ENCODE assay signal across 10 cellular contexts in genomic region chr17:48840441-48840840, GRCh38. TPM values are rescaled to one million over a fixed set of nuclear protein-coding genes. Genes with fewer than 3 reads are reported as not detected.
DNase-seq lines count a peak whose midpoint lies in the region; ATAC-seq, FAIRE-seq and TF ChIP-seq lines count a peak whose summit lies in the region.
"Had no signal": no experiment of that assay in that cellular context is flagged by ENCODE, and none has a peak within 500 bp of the region (broad histone marks: within the 10 kb centered on the region; RNA-seq: fewer than 3 reads in every experiment).

No MANE protein-coding gene starts in this region.

- 47% methylated on average over 3 of the region's 3 CpGs for WGBS in prostate gland

- peaks cover 32 to 75% (median 53%) of the 10 kb centered on the region in 4 donors for H3K4me1 Mint-ChIP-seq in CD4-positive, CD25-positive, alpha-beta regulatory T cell

- H3K9ac ChIP-seq in OCI-LY3 (ENCODE audit: low read length) (no peak overlapping the region), endothelial cell of umbilical vein (replicated peaks; ENCODE audit: extremely low read depth, insufficient read depth, low read length) (peak overlapping the region; percentile 75)

- no TSS peak for BruUV-seq in endothelial cell of umbilical vein (replicated peaks; lab: Mats Ljungman, UMichigan)

- peak overlapping the region; percentile 89 for H3K4me2 ChIP-seq in OCI-LY3 (ENCODE audit: low read length)
- peak overlapping the region; percentile 98 for H3K4me2 ChIP-seq in endothelial cell of umbilical vein (ENCODE audit: insufficient read depth, low read length)

- ATAC-seq in CD4-positive, CD25-positive, alpha-beta regulatory T cell (ENCODE audit: low read depth in 2 of 2), result no peak
- ATAC-seq in HG02938 (IDR thresholded peaks at IDR 0.05; ENCODE audit: unreplicated experiment) (no peak), HG03565 (IDR thresholded peaks at IDR 0.05; ENCODE audit: unreplicated experiment) (no peak)

- no peaks in the 10 kb centered on the region for H3K27me3 Mint-ChIP-seq in CD4-positive, CD25-positive, alpha-beta regulatory T cell

- peak overlapping the region; percentile 84 for H3K27ac ChIP-seq in CD4-positive, CD25-positive, alpha-beta regulatory T cell (ENCODE audit: insufficient read depth, low read length, poor library complexity, severe bottlenecking)
- peak overlapping the region; percentile 74; the same call in 1 of the 2 replicates for H3K27ac ChIP-seq in OCI-LY3 (ENCODE audit: low read length)
- H3K27ac ChIP-seq in endothelial cell of umbilical vein (ENCODE audit: insufficient read depth, low read depth, low read length), result peak overlapping the region; percentile 60
- peak overlapping the region; percentile 85 for H3K27ac ChIP-seq in prostate gland

- H3K9me3 ChIP-seq in CD4-positive, CD25-positive, alpha-beta regulatory T cell (ENCODE audit: control insufficient read depth in 2 of 2, low read length in 2 of 2), result no peaks in the 10 kb centered on the region
- H3K9me3 ChIP-seq in OCI-LY3 (ENCODE audit: insufficient read depth, low read length) (no peaks in the 10 kb centered on the region), endothelial cell of umbilical vein (replicated peaks; ENCODE audit: control insufficient read depth, insufficient read depth, low read length) (no peaks in the 10 kb centered on the region), prostate gland (no peaks in the 10 kb centered on the region)

- peaks cover 14% of the 10 kb centered on the region for H3K36me3 Mint-ChIP-seq in CD4-positive, CD25-positive, alpha-beta regulatory T cell

- POLR2A ChIA-PET in endothelial cell of umbilical vein (lab: Charles Lee), result no interaction called here

- dilution Hi-C loops in endothelial cell of umbilical vein (cut with MboI; ENCODE audit: extremely low pct_ligation_motif_present, low sequenced_read_pairs), result no loop called here

- no peak for DNase-seq in CD4-positive, CD25-positive, alpha-beta regulatory T cell
- no peak for DNase-seq in endothelial cell of umbilical vein (ENCODE audit: low read depth, low spot score)
- DNase-seq in prostate gland (ENCODE audit: low spot score), result no peak
- no peak for DNase-seq in GM19240 (ENCODE audit: insufficient read length, low spot score)
- no peak for DNase-seq in D341Med (ENCODE audit: low spot score)
- DNase-seq: NCI-H187 treated with DMSO at 0.1 percent for 48 hours had no signal

- peaks cover 6% of the 10 kb centered on the region; the same call in 1 of the 2 replicates for H3K79me2 ChIP-seq in OCI-LY3 (ENCODE audit: low read length)
- peaks cover 5% of the 10 kb centered on the region for H3K79me2 ChIP-seq in endothelial cell of umbilical vein (ENCODE audit: control insufficient read depth, insufficient read depth, low read length)

- peak overlapping the region; percentile 76 to 96 (median 88) for H3K27ac Mint-ChIP-seq in CD4-positive, CD25-positive, alpha-beta regulatory T cell

- peak overlapping the region; percentile 58 to 85 (median 74) for H3K4me3 Mint-ChIP-seq in CD4-positive, CD25-positive, alpha-beta regulatory T cell

- peak overlapping the region; percentile 89 for H3K4me3 ChIP-seq in CD4-positive, CD25-positive, alpha-beta regulatory T cell (ENCODE audit: low read depth, low read length)
- H3K4me3 ChIP-seq in OCI-LY3 (ENCODE audit: low read length), result no peak overlapping the region
- H3K4me3 ChIP-seq in endothelial cell of umbilical vein (replicated peaks in 1 of 3; ENCODE audit: insufficient read depth in 1 of 3, low read depth in 1 of 3, low read length in 3 of 3), result peak overlapping the region in 1 of 3 experiments; percentile 75
- H3K4me3 ChIP-seq in prostate gland, result no peak overlapping the region

- CTCF ChIA-PET in endothelial cell of umbilical vein (lab: Charles Lee), result interaction anchor here (1.2 to 2.9 kb wide), 5 partner anchors 23 to 116 kb away, joined by 3 to 12 read pairs (median 7); partner anchors contain the start of gene TTLL6

- H4K20me1 ChIP-seq in OCI-LY3 (ENCODE audit: insufficient read depth, low read length), result peaks cover 7% of the 10 kb centered on the region; the same call in 1 of the 2 replicates
- no peaks in the 10 kb centered on the region for H4K20me1 ChIP-seq in endothelial cell of umbilical vein (replicated peaks; ENCODE audit: control insufficient read depth, extremely low read depth, insufficient read depth, low read length)

- no peak for FAIRE-seq in endothelial cell of umbilical vein (lab: Jason Lieb, UNC)

- TF ChIP-seq POLR2A in endothelial cell of umbilical vein (IDR thresholded peaks at IDR 0.05; ENCODE audit: low read depth, low read length), result no peak
- TF ChIP-seq POLR2A in prostate gland (IDR thresholded peaks at IDR 0.05), result no peak

- H2AFZ ChIP-seq in OCI-LY3 (ENCODE audit: low read depth, low read length) (no peak overlapping the region), endothelial cell of umbilical vein (ENCODE audit: low read depth, low read length) (peak overlapping the region; percentile 56)

- no peaks in the 10 kb centered on the region for H3K9me3 Mint-ChIP-seq in CD4-positive, CD25-positive, alpha-beta regulatory T cell

- H3K36me3 ChIP-seq in CD4-positive, CD25-positive, alpha-beta regulatory T cell (ENCODE audit: control insufficient read depth, insufficient read depth, low read length), result peaks cover 15% of the 10 kb centered on the region
- H3K36me3 ChIP-seq in OCI-LY3 (replicated peaks; ENCODE audit: low read depth, low read length), result peaks cover 11% of the 10 kb centered on the region
- peaks cover 0 to 2% of the 10 kb centered on the region in 2 experiments for H3K36me3 ChIP-seq in endothelial cell of umbilical vein (ENCODE audit: control insufficient read depth in 2 of 2, extremely low read depth in 1 of 2, insufficient read depth in 2 of 2, low read length in 2 of 2)
- no peaks in the 10 kb centered on the region for H3K36me3 ChIP-seq in prostate gland

- intact Hi-C loops in endothelial cell of umbilical vein (cut with micrococcal nuclease) (no loop called here), prostate gland (cut with DNase I) (no loop called here)

- no peaks in the 10 kb centered on the region for H3K27me3 ChIP-seq in CD4-positive, CD25-positive, alpha-beta regulatory T cell (ENCODE audit: control insufficient read depth, insufficient read depth, low read length)
- no peaks in the 10 kb centered on the region for H3K27me3 ChIP-seq in OCI-LY3 (ENCODE audit: low read depth, low read length)
- no peaks in the 10 kb centered on the region for H3K27me3 ChIP-seq in endothelial cell of umbilical vein (ENCODE audit: control insufficient read depth in 2 of 2, insufficient read depth in 2 of 2, low read length in 2 of 2)
- H3K27me3 ChIP-seq in prostate gland (replicated peaks; ENCODE audit: insufficient read depth), result no peaks in the 10 kb centered on the region

- no peaks in the 10 kb centered on the region for H3K9me1 ChIP-seq in endothelial cell of umbilical vein (replicated peaks; ENCODE audit: control insufficient read depth, extremely low read depth, insufficient read depth, low read length)

- TF ChIP-seq CTCF in OCI-LY3 (IDR thresholded peaks at IDR 0.05; ENCODE audit: low read depth, low read length) (no peak), endothelial cell of umbilical vein (IDR thresholded peaks at IDR 0.05; ENCODE audit: extremely low read depth in 1 of 2, insufficient read depth in 1 of 2, low read depth in 1 of 2, low read length in 2 of 2) (no peak), prostate gland (IDR thresholded peaks at IDR 0.05) (no peak)

- H3K4me1 ChIP-seq in CD4-positive, CD25-positive, alpha-beta regulatory T cell (ENCODE audit: control insufficient read depth, insufficient read depth, low read length, poor library complexity, severe bottlenecking), result peaks cover 63% of the 10 kb centered on the region
- H3K4me1 ChIP-seq in OCI-LY3 (ENCODE audit: low read length), result peaks cover 54% of the 10 kb centered on the region
- H3K4me1 ChIP-seq in endothelial cell of umbilical vein (ENCODE audit: control insufficient read depth, extremely low read depth, insufficient read depth, low read length), result peaks cover 18% of the 10 kb centered on the region
- H3K4me1 ChIP-seq in prostate gland (replicated peaks), result no peaks in the 10 kb centered on the region

RNA-seq across cellular contexts. Expression of gene CALCOCO2, which starts 9.6 kb away (rescaled TPM):
- total RNA-seq in CD4-positive, CD25-positive, alpha-beta regulatory T cell, result 226 TPM
- polyA plus RNA-seq in CD4-positive, CD25-positive, alpha-beta regulatory T cell, result 100 to 1,000 TPM; 179 to 240 (median 203) TPM
- 52.1 and 64.9 TPM in 2 replicates for total RNA-seq in endothelial cell of umbilical vein
- polyA plus RNA-seq in endothelial cell of umbilical vein, result 20.6 and 22.0 TPM in 2 replicates
- 27.5 and 28.6 TPM in 2 replicates for polyA plus RNA-seq in endothelial cell of umbilical vein (2011; cell fraction: cytosol; rRNA removed)
- 41.7 and 53.4 TPM in 2 replicates for polyA plus RNA-seq in endothelial cell of umbilical vein (2011; cell fraction: nucleus; rRNA removed)
- polyA plus RNA-seq in endothelial cell of umbilical vein (2012), result 70.8 and 79.8 TPM in 2 replicates
- 83.3 and 99.1 TPM in 2 replicates for polyA minus RNA-seq in endothelial cell of umbilical vein
- polyA minus RNA-seq in endothelial cell of umbilical vein (2011; cell fraction: cytosol; rRNA and poly(A)+ RNA removed), result 16.2 TPM
- 26.9 and 52.9 TPM in 2 replicates for polyA minus RNA-seq in endothelial cell of umbilical vein (2011; cell fraction: nucleus; rRNA and poly(A)+ RNA removed)
- total RNA-seq in prostate gland, result 10 to 100 TPM; 60.1 to 78.8 TPM

RNA-seq across cellular contexts. Expression of gene TTLL6, which starts 23.4 kb away (rescaled TPM):
- not detected for total RNA-seq in CD4-positive, CD25-positive, alpha-beta regulatory T cell
- polyA plus RNA-seq in CD4-positive, CD25-positive, alpha-beta regulatory T cell, result not detected
- not detected in 2 replicates for total RNA-seq in endothelial cell of umbilical vein
- polyA plus RNA-seq in endothelial cell of umbilical vein, result not detected in 2 replicates
- polyA plus RNA-seq in endothelial cell of umbilical vein (2011; cell fraction: cytosol; rRNA removed), result not detected in 2 replicates
- not detected in 2 replicates for polyA plus RNA-seq in endothelial cell of umbilical vein (2011; cell fraction: nucleus; rRNA removed)
- not detected in 2 replicates for polyA plus RNA-seq in endothelial cell of umbilical vein (2012)
- polyA minus RNA-seq in endothelial cell of umbilical vein, result not detected in 2 replicates
- not detected for polyA minus RNA-seq in endothelial cell of umbilical vein (2011; cell fraction: cytosol; rRNA and poly(A)+ RNA removed)
- polyA minus RNA-seq in endothelial cell of umbilical vein (2011; cell fraction: nucleus; rRNA and poly(A)+ RNA removed), result not detected in 2 replicates
- 1 to 10 TPM in 1 of 2 donors, under 1 TPM in 1; 0.23 to 4.0 TPM for total RNA-seq in prostate gland
- total RNA-seq: left lobe of liver had no signal

RNA-seq across cellular contexts. Expression of gene ATP5MC1, which starts 52.1 kb away (rescaled TPM):
- 20.2 TPM for total RNA-seq in CD4-positive, CD25-positive, alpha-beta regulatory T cell
- 100 to 1,000 TPM; 121 to 162 (median 146) TPM for polyA plus RNA-seq in CD4-positive, CD25-positive, alpha-beta regulatory T cell
- total RNA-seq in endothelial cell of umbilical vein (93.8 and 95.1 TPM in 2 replicates), prostate gland (100 to 1,000 TPM in 1 of 2 donors, 10 to 100 TPM in 1; 65.0 to 165 TPM)
- polyA plus RNA-seq in endothelial cell of umbilical vein, result 704 and 802 TPM in 2 replicates
- 372 and 482 TPM in 2 replicates for polyA plus RNA-seq in endothelial cell of umbilical vein (2011; cell fraction: cytosol; rRNA removed)
- polyA plus RNA-seq in endothelial cell of umbilical vein (2011; cell fraction: nucleus; rRNA removed), result 124 and 142 TPM in 2 replicates
- polyA plus RNA-seq in endothelial cell of umbilical vein (2012), result 203 and 212 TPM in 2 replicates
- polyA minus RNA-seq in endothelial cell of umbilical vein, result 151 and 152 TPM in 2 replicates
- polyA minus RNA-seq in endothelial cell of umbilical vein (2011; cell fraction: cytosol; rRNA and poly(A)+ RNA removed), result 85.4 TPM
- 19.4 and 23.7 TPM in 2 replicates for polyA minus RNA-seq in endothelial cell of umbilical vein (2011; cell fraction: nucleus; rRNA and poly(A)+ RNA removed)
